ENCODE assay signal across 1 cellular context in genomic region chr9:98970532-98971041, GRCh38.
TF ChIP-seq lines count a peak whose summit lies in the region.

No MANE protein-coding gene starts in this region.

TF ChIP-seq in WTC11, 78 proteins besides CTCF, POLR2A, EP300 and RAD21 (continued from another document):
- TF ChIP-seq ZNF281 (CRISPR knock-in tag; IDR thresholded peaks at IDR 0.05) (no peak), FOXP1 (CRISPR knock-in tag; IDR thresholded peaks at IDR 0.05; ENCODE audit: borderline replicate concordance) (no peak)
